In the genomic region with DNA sequence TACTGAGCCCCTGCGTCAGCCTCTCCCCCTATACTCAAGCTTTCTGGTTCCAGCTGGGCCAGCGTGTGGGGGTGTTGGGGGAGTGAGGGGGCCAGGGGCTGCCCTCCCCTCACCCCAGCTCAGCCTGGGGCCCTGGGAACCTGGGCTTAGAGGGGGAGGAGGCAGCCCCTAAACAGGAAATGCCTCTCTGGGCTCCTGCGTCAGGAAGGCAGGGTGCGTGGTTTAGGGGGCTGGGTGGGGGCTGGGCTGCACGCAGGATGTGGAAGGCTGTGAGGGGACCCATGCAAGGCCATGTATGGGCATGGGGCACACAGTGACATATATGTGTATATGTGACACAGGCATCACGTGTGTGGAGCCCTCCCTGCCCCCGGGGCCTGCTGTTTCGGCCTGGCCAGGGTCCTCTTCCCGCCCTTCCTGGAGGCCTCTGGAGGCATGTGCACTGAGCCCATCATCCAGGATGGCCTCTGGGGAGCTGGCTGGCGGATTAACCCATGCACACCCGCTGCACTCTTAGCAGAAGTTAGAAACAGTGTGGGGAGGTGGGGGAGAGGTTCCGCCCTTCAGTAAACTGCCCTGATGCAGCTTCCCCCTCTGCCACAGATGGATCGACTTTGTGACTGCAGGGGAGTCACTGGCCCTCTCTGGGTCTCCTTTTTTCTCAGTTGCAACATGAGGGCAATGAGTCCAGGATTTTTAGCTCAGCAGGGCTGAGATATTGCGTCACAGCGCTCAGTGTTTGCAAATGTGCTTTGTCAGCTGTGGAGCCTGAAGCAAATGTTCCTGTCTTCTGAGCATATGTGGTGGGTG, we compare ENCODE assay signal across 9 cellular contexts. TPM values are rescaled to one million over a fixed set of nuclear protein-coding genes. Genes with fewer than 3 reads are reported as not detected.
DNase-seq lines count a peak whose midpoint lies in the region; ATAC-seq, FAIRE-seq and TF ChIP-seq lines count a peak whose summit lies in the region.
"Had no signal": no experiment of that assay in that cellular context is flagged by ENCODE, and none has a peak within 500 bp of the region (broad histone marks: within the 10 kb centered on the region; RNA-seq: fewer than 3 reads in every experiment).

No MANE protein-coding gene starts in this region.

- H3K27me3 ChIP-seq in OCI-LY1 (ENCODE audit: insufficient read depth, low read length) (no peaks in the 10 kb centered on the region), brain microvascular endothelial cell (replicated peaks) (no peaks in the 10 kb centered on the region), stomach smooth muscle (ENCODE audit: control insufficient read depth in 1 of 2, insufficient read depth in 2 of 2, low read length in 2 of 2) (no peaks in the 10 kb centered on the region)

- no peaks in the 10 kb centered on the region for H3K79me2 ChIP-seq in OCI-LY1 (ENCODE audit: insufficient read depth, low read length)

- no peaks in the 10 kb centered on the region for H3K36me3 ChIP-seq in OCI-LY1 (ENCODE audit: insufficient read depth, low read length)
- H3K36me3 ChIP-seq in brain microvascular endothelial cell (replicated peaks) = no peaks in the 10 kb centered on the region
- no peaks in the 10 kb centered on the region for H3K36me3 ChIP-seq in stomach smooth muscle (ENCODE audit: control insufficient read depth in 2 of 2, insufficient read depth in 2 of 2, low read length in 2 of 2)

- peak overlapping the region; percentile 91 for H3K27ac ChIP-seq in OCI-LY1 (ENCODE audit: low read depth, low read length, poor library complexity, severe bottlenecking)
- H3K27ac ChIP-seq in brain microvascular endothelial cell = peak overlapping the region; percentile 88
- peak overlapping the region; percentile 82 for H3K27ac ChIP-seq in stomach smooth muscle (ENCODE audit: low read length)

- TF ChIP-seq POLR2A in GM12891 (IDR thresholded peaks at IDR 0.05; ENCODE audit: low read depth, low read length) = no peak

- no peaks in the 10 kb centered on the region for H3K9me2 ChIP-seq in OCI-LY1 (ENCODE audit: low read depth, low read length)

- no peak for TF ChIP-seq CTCF in OCI-LY1 (IDR thresholded peaks at IDR 0.05; ENCODE audit: low read length)
- no peak for TF ChIP-seq CTCF in brain microvascular endothelial cell (IDR thresholded peaks at IDR 0.05; ENCODE audit: low read depth, low read length, missing control alignments)

- H2AFZ ChIP-seq in OCI-LY1 (ENCODE audit: low read length) = peak overlapping the region; percentile 9; the same call in 1 of the 2 replicates

- H4K20me1 ChIP-seq in OCI-LY1 (ENCODE audit: insufficient read depth, low read length) = no peaks in the 10 kb centered on the region

- FAIRE-seq in GM12891 (lab: Jason Lieb, UNC) = peak; percentile 94

- DNase-seq in GM12891 (ENCODE audit: insufficient read length, low spot score) (no peak), brain microvascular endothelial cell (peak; percentile 75), left lobe of liver (ENCODE audit: low spot score) (peak; percentile 79), NCI-H1930 (lab: John Stamatoyannopoulos, UW) (no peak), NCI-H2081 treated with DMSO at 0.1 percent for 48 hours (lab: John Stamatoyannopoulos, UW) (no peak), NCI-H1417 treated with DMSO at 0.1 percent for 48 hours (lab: John Stamatoyannopoulos, UW) (no peak)

- H3K9ac ChIP-seq in OCI-LY1 (ENCODE audit: low read length) (peak overlapping the region; percentile 62), stomach smooth muscle (ENCODE audit: low read length in 2 of 2) (peak overlapping the region; percentile 55 to 57)

- ATAC-seq in left lobe of liver = peak; percentile 81

- H3K4me3 ChIP-seq in OCI-LY1 (ENCODE audit: low read depth, low read length, poor library complexity, severe bottlenecking) = peak overlapping the region; percentile 19
- H3K4me3 ChIP-seq in brain microvascular endothelial cell (ENCODE audit: low read depth, low read length) = no peak overlapping the region
- H3K4me3 ChIP-seq in stomach smooth muscle (ENCODE audit: low read length in 2 of 2) = peak overlapping the region; percentile 66 to 69

- H3K9me3 ChIP-seq in OCI-LY1 (ENCODE audit: low read length) (no peaks in the 10 kb centered on the region), stomach smooth muscle (ENCODE audit: control insufficient read depth in 2 of 2, low read length in 2 of 2) (no peaks in the 10 kb centered on the region)

- H3F3A ChIP-seq in OCI-LY1 (ENCODE audit: insufficient read depth, low read length) = no peaks in the 10 kb centered on the region

- H3K4me1 ChIP-seq in OCI-LY1 (ENCODE audit: insufficient read depth, low read length, severe bottlenecking) = peaks cover 43% of the 10 kb centered on the region
- peaks cover 56% of the 10 kb centered on the region for H3K4me1 ChIP-seq in stomach smooth muscle (ENCODE audit: control insufficient read depth, insufficient read depth, low read length)

- in situ Hi-C loops in brain microvascular endothelial cell (cut with HindIII; ENCODE audit: low pct_ligation_motif_present, low sequenced_read_pairs) = no loop called here

- H3K4me2 ChIP-seq in OCI-LY1 (ENCODE audit: low read length) = peak overlapping the region; percentile 65

TF ChIP-seq in GM12891, 5 proteins besides CTCF, POLR2A, EP300 and RAD21:
- TF ChIP-seq SPI1 (IDR thresholded peaks at IDR 0.05; ENCODE audit: low read depth, low read length) = peak; percentile 28; the same call in 1 of the 2 replicates
- TF ChIP-seq PAX5 (IDR thresholded peaks at IDR 0.05; ENCODE audit: insufficient read depth, low read length, severe bottlenecking) = no peak
- no peak for TF ChIP-seq TAF1 (IDR thresholded peaks at IDR 0.05; ENCODE audit: low read depth, low read length)
- no peak for TF ChIP-seq POU2F2 (IDR thresholded peaks at IDR 0.05; ENCODE audit: low read depth, low read length)

RNA-seq across cellular contexts. Expression of a gene that starts 1.1 kb away (rescaled TPM):
- polyA plus RNA-seq in GM12891 (2012; ENCODE audit: low read depth, missing spikeins) = 0.04 TPM
- 0.91 TPM for total RNA-seq in left lobe of liver
- total RNA-seq: SK-MEL-5 had no signal

RNA-seq across cellular contexts. Expression of a gene that starts 18.3 kb away (rescaled TPM):
- polyA plus RNA-seq in GM12891 (2012; ENCODE audit: low read depth, missing spikeins) = 0.14 TPM
- 0.93 TPM for total RNA-seq in left lobe of liver

RNA-seq across cellular contexts. Expression of a gene that starts 26.3 kb away (rescaled TPM):
- polyA plus RNA-seq in GM12891 (2012; ENCODE audit: low read depth, missing spikeins) = 0.18 TPM
- total RNA-seq in left lobe of liver = 0.10 TPM

RNA-seq across cellular contexts. Expression of a gene that starts 26.9 kb away (rescaled TPM):
- 38.6 TPM for polyA plus RNA-seq in GM12891 (2012; ENCODE audit: low read depth, missing spikeins)
- total RNA-seq in left lobe of liver = 11.2 TPM

RNA-seq across cellular contexts. Expression of a gene that starts 29.0 kb away (rescaled TPM):
- 58.0 TPM for polyA plus RNA-seq in GM12891 (2012; ENCODE audit: low read depth, missing spikeins)
- 120 TPM for total RNA-seq in left lobe of liver

Comparison
In these comparisons a context has a peak if more than half of its experiments do, and no peak if none do; other contexts are left out.
1. DNase-seq: peak in brain microvascular endothelial cell (single experiment) and left lobe of liver (single experiment); none in GM12891 (single experiment), NCI-H1930 (0 of 2), NCI-H2081 treated with DMSO at 0.1 percent for 48 hours (single experiment) and NCI-H1417 treated with DMSO at 0.1 percent for 48 hours (single experiment).
2. Peak in every context shown above with its lines, with median percentiles within 50 percentile points of each other: H3K27ac ChIP-seq.